8 cellular contexts compared by ENCODE assay signal in genomic region chr10:124723826-124724225, GRCh38. TPM values are rescaled to one million over a fixed set of nuclear protein-coding genes. Genes with fewer than 3 reads are reported as not detected.
DNase-seq lines count a peak whose midpoint lies in the region; ATAC-seq and TF ChIP-seq lines count a peak whose summit lies in the region.

No MANE protein-coding gene starts in this region.

- H3K27me3 Mint-ChIP-seq in activated naive CD4-positive, alpha-beta T cell treated with anti-CD3 and anti-CD28 coated beads for 36 hours (ENCODE audit: low read depth): no peaks in the 10 kb centered on the region
- H3K27me3 Mint-ChIP-seq in naive B cell: no peaks in the 10 kb centered on the region

- no peak for TF ChIP-seq CTCF in upper lobe of left lung (IDR thresholded peaks at IDR 0.05)

- H3K36me3 Mint-ChIP-seq in activated naive CD4-positive, alpha-beta T cell treated with anti-CD3 and anti-CD28 coated beads for 36 hours (ENCODE audit: low read depth): peaks cover 1% of the 10 kb centered on the region
- H3K36me3 Mint-ChIP-seq in naive B cell: peaks cover 0 to 13% of the 10 kb centered on the region in 2 donors

- H3K9me3 ChIP-seq in upper lobe of left lung: no peaks in the 10 kb centered on the region

- H3K4me1 Mint-ChIP-seq in activated naive CD4-positive, alpha-beta T cell treated with anti-CD3 and anti-CD28 coated beads for 36 hours (ENCODE audit: low read depth): peaks cover 80% of the 10 kb centered on the region
- H3K4me1 Mint-ChIP-seq in naive B cell: peaks cover 71 to 99% (median 83%) of the 10 kb centered on the region in 3 donors

- no peak overlapping the region for H3K4me3 ChIP-seq in upper lobe of left lung

- TF ChIP-seq POLR2A in upper lobe of left lung (IDR thresholded peaks at IDR 0.05): no peak

- no peaks in the 10 kb centered on the region for H3K9me3 Mint-ChIP-seq in activated naive CD4-positive, alpha-beta T cell treated with anti-CD3 and anti-CD28 coated beads for 36 hours
- peaks cover 0 to 1% (median 0%) of the 10 kb centered on the region in 7 donors for H3K9me3 Mint-ChIP-seq in naive B cell

- no peak overlapping the region for H3K4me3 Mint-ChIP-seq in activated naive CD4-positive, alpha-beta T cell treated with anti-CD3 and anti-CD28 coated beads for 36 hours
- peak overlapping the region; percentile 16 to 89 (median 67) for H3K4me3 Mint-ChIP-seq in naive B cell

- TF ChIP-seq EP300 in upper lobe of left lung (IDR thresholded peaks at IDR 0.05): no peak

- H3K27ac ChIP-seq in cingulate gyrus (ENCODE audit: low read depth, low read length): peak overlapping the region; percentile 95
- H3K27ac ChIP-seq in upper lobe of left lung: peak overlapping the region; percentile 69 to 86 (median 75)

- no peak for DNase-seq in activated naive CD4-positive, alpha-beta T cell treated with anti-CD3 and anti-CD28 coated beads for 36 hours
- DNase-seq in activated naive CD4-positive, alpha-beta T cell (lab: John Stamatoyannopoulos, UW): no peak
- no peak for DNase-seq in naive B cell
- DNase-seq in upper lobe of left lung: no peak
- no peak for DNase-seq in HuH-7.5 (ENCODE audit: low spot score)
- no peak for DNase-seq in NCI-H524 (lab: John Stamatoyannopoulos, UW)

- peaks cover 0 to 6% (median 0%) of the 10 kb centered on the region in 4 donors for H3K36me3 ChIP-seq in upper lobe of left lung

- ATAC-seq in naive B cell (ENCODE audit: low read depth in 2 of 2) (no peak), upper lobe of left lung (ENCODE audit: low FRiP score in 2 of 2) (no peak), HG03342 (IDR thresholded peaks at IDR 0.05; ENCODE audit: unreplicated experiment) (no peak)

- H3K27me3 ChIP-seq in upper lobe of left lung: no peaks in the 10 kb centered on the region

- 61 to 68% methylated on average over 8 to 9 of the region's 9 CpGs for WGBS in upper lobe of left lung, 2 donors

- peaks cover 77 to 94% (median 86%) of the 10 kb centered on the region in 4 donors for H3K4me1 ChIP-seq in upper lobe of left lung

- peak overlapping the region; percentile 91 for H3K27ac Mint-ChIP-seq in activated naive CD4-positive, alpha-beta T cell treated with anti-CD3 and anti-CD28 coated beads for 36 hours
- peak overlapping the region; percentile 95 to 99 (median 98) for H3K27ac Mint-ChIP-seq in naive B cell

- CTCF ChIA-PET in activated naive CD4-positive, alpha-beta T cell treated with anti-CD3 and anti-CD28 coated beads for 36 hours (lab: Charles Lee): interaction anchor here (1.3 to 12.6 kb wide), 4 partner anchors 10 to 35 kb away, joined by 6 to 138 read pairs (median 12); no protein-coding TSS in a partner anchor

- intact Hi-C loops in activated naive CD4-positive, alpha-beta T cell treated with anti-CD3 and anti-CD28 coated beads for 36 hours (cut with micrococcal nuclease): loop anchor here (1.0 kb wide), 3 partner anchors 9 to 35 kb away; no protein-coding TSS in a partner anchor

RNA-seq across cellular contexts. Expression of gene FAM53B, which starts 20.4 kb away (rescaled TPM):
- 10 to 100 TPM; 11.8 to 11.9 TPM for total RNA-seq in activated naive CD4-positive, alpha-beta T cell treated with anti-CD3 and anti-CD28 coated beads for 36 hours
- polyA plus RNA-seq in naive B cell (ENCODE audit: low read depth in 6 of 6): 100 to 1,000 TPM in 1 of 6 donors, 10 to 100 TPM in 5; 19.6 to 141 (median 31.5) TPM
- total RNA-seq in upper lobe of left lung: 10 to 100 TPM; 35.8 to 62.5 (median 47.8) TPM
